1 cellular context compared by ENCODE assay signal in genomic region chr4:149932188-149932587, GRCh38.
TF ChIP-seq lines count a peak whose summit lies in the region.

No MANE protein-coding gene starts in this region.

TF ChIP-seq in GM23338, 12 proteins besides CTCF, POLR2A, EP300 and RAD21 (continued from another document):
- no peak for TF ChIP-seq ZNF462 (CRISPR knock-in tag; IDR thresholded peaks at IDR 0.05)
- TF ChIP-seq, protein P1, sequence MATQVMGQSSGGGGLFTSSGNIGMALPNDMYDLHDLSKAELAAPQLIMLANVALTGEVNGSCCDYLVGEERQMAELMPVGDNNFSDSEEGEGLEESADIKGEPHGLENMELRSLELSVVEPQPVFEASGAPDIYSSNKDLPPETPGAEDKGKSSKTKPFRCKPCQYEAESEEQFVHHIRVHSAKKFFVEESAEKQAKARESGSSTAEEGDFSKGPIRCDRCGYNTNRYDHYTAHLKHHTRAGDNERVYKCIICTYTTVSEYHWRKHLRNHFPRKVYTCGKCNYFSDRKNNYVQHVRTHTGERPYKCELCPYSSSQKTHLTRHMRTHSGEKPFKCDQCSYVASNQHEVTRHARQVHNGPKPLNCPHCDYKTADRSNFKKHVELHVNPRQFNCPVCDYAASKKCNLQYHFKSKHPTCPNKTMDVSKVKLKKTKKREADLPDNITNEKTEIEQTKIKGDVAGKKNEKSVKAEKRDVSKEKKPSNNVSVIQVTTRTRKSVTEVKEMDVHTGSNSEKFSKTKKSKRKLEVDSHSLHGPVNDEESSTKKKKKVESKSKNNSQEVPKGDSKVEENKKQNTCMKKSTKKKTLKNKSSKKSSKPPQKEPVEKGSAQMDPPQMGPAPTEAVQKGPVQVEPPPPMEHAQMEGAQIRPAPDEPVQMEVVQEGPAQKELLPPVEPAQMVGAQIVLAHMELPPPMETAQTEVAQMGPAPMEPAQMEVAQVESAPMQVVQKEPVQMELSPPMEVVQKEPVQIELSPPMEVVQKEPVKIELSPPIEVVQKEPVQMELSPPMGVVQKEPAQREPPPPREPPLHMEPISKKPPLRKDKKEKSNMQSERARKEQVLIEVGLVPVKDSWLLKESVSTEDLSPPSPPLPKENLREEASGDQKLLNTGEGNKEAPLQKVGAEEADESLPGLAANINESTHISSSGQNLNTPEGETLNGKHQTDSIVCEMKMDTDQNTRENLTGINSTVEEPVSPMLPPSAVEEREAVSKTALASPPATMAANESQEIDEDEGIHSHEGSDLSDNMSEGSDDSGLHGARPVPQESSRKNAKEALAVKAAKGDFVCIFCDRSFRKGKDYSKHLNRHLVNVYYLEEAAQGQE (IDR thresholded peaks at IDR 0.05; ENCODE audit: unreplicated experiment): no peak
- TF ChIP-seq ZNF331 (CRISPR knock-in tag; IDR thresholded peaks at IDR 0.05; ENCODE audit: low read depth): no peak
- no peak for TF ChIP-seq ZNF114 (CRISPR knock-in tag; IDR thresholded peaks at IDR 0.05)
- TF ChIP-seq ETS1 (IDR thresholded peaks at IDR 0.05): no peak
- no peak for TF ChIP-seq EZH2 (IDR thresholded peaks at IDR 0.05; ENCODE audit: low read depth, unreplicated experiment)
